In genomic region chr2:105183555-105184323, GRCh38 we compare ENCODE assay signal across 15 cellular contexts. TPM values are rescaled to one million over a fixed set of nuclear protein-coding genes. Genes with fewer than 3 reads are reported as not detected.
DNase-seq lines count a peak whose midpoint lies in the region; ATAC-seq and TF ChIP-seq lines count a peak whose summit lies in the region.
"Had no signal": no experiment of that assay in that cellular context is flagged by ENCODE, and none has a peak within 500 bp of the region (broad histone marks: within the 10 kb centered on the region; RNA-seq: fewer than 3 reads in every experiment).

No MANE protein-coding gene starts in this region.

- peak overlapping the region; percentile 13 for H3K4me2 ChIP-seq in hepatocyte

- peaks cover 4% of the 10 kb centered on the region for H3K4me1 ChIP-seq in hepatocyte (ENCODE audit: insufficient read depth)

- no peak overlapping the region for H3K4me3 ChIP-seq in hepatocyte
- H3K4me3 ChIP-seq: thoracic aorta had no signal

- ATAC-seq in GM19023 (IDR thresholded peaks at IDR 0.05; ENCODE audit: unreplicated experiment) = peak; percentile 46
- peak; percentile 56 for ATAC-seq in GM21619 (IDR thresholded peaks at IDR 0.05; ENCODE audit: unreplicated experiment)
- ATAC-seq in HG03103 (IDR thresholded peaks at IDR 0.05; ENCODE audit: low read depth, unreplicated experiment) = peak; percentile 75
- no peak for ATAC-seq in HG03097 (IDR thresholded peaks at IDR 0.05; ENCODE audit: low FRiP score, unreplicated experiment)
- ATAC-seq: left cardiac atrium; natural killer cell treated with Interleukin-12 subunit alpha and Interleukin-12 subunit beta and Interleukin-15 and Interleukin-18, amount 100 ng/mL, for 72 hours; Panc1 had no signal

- no peaks in the 10 kb centered on the region for H4K20me1 ChIP-seq in hepatocyte (ENCODE audit: insufficient read depth, poor library complexity, severe bottlenecking)

- no peaks in the 10 kb centered on the region for H3K36me3 ChIP-seq in hepatocyte (replicated peaks; ENCODE audit: insufficient read depth, low read depth)
- H3K36me3 ChIP-seq: thoracic aorta had no signal

- 91% methylated on average over 10 of the region's 10 CpGs for WGBS in hepatocyte (ENCODE audit: low lambda C conversion rate, missing lambda C conversion rate)

- H3K79me2 ChIP-seq in hepatocyte = no peaks in the 10 kb centered on the region

- no peaks in the 10 kb centered on the region for H3K27me3 ChIP-seq in hepatocyte

- H2AFZ ChIP-seq in hepatocyte = no peak overlapping the region

- DNase-seq in hepatocyte (ENCODE audit: low spot score) (no peak), NCI-H510A treated with DMSO at 0.1 percent for 48 hours (lab: John Stamatoyannopoulos, UW) (no peak), NCI-H446 (lab: John Stamatoyannopoulos, UW) (no peak), NCI-H1436 (lab: John Stamatoyannopoulos, UW) (no peak)
- DNase-seq: activated naive CD4-positive, alpha-beta T cell treated with anti-CD3 and anti-CD28 coated beads, Interleukin-2, amount 10 ng/mL, durations not matched to agents 7 days and 5 days; CD4-positive, CD25-positive, alpha-beta regulatory T cell; left cardiac atrium had no signal

- H3K27ac ChIP-seq in hepatocyte = no peak overlapping the region
- H3K27ac ChIP-seq: thoracic aorta had no signal

- H3K9me2 ChIP-seq in hepatocyte (replicated peaks; ENCODE audit: insufficient read depth) = no peaks in the 10 kb centered on the region

- no peaks in the 10 kb centered on the region for H3K9me3 ChIP-seq in hepatocyte (ENCODE audit: low read depth)
- H3K9me3 ChIP-seq: thoracic aorta had no signal

- TF ChIP-seq CTCF in hepatocyte (IDR thresholded peaks at IDR 0.05; ENCODE audit: poor library complexity) = no peak

RNA-seq across cellular contexts. Expression of gene GPR45, which starts 57.8 kb away (rescaled TPM):
- total RNA-seq in hepatocyte = not detected in 2 replicates
- polyA plus RNA-seq in hepatocyte = 0.23 TPM in 1 of 2 replicates, not detected in the other
- total RNA-seq: CD4-positive, CD25-positive, alpha-beta regulatory T cell; left cardiac atrium; natural killer cell treated with Interleukin-12 subunit alpha and Interleukin-12 subunit beta and Interleukin-15 and Interleukin-18, amount 100 ng/mL, for 72 hours; T-helper 1 cell treated with Interleukin-12 subunit alpha and Interleukin-12 subunit beta and Interleukin-4 antibody, amounts not matched to agents 30 ng/mL and 1 ng/mL, for 36 hours; thoracic aorta had no signal
- polyA plus RNA-seq: CD4-positive, CD25-positive, alpha-beta regulatory T cell had no signal
